Comparison of ENCODE assay signal across 1 cellular context in the genomic region with DNA sequence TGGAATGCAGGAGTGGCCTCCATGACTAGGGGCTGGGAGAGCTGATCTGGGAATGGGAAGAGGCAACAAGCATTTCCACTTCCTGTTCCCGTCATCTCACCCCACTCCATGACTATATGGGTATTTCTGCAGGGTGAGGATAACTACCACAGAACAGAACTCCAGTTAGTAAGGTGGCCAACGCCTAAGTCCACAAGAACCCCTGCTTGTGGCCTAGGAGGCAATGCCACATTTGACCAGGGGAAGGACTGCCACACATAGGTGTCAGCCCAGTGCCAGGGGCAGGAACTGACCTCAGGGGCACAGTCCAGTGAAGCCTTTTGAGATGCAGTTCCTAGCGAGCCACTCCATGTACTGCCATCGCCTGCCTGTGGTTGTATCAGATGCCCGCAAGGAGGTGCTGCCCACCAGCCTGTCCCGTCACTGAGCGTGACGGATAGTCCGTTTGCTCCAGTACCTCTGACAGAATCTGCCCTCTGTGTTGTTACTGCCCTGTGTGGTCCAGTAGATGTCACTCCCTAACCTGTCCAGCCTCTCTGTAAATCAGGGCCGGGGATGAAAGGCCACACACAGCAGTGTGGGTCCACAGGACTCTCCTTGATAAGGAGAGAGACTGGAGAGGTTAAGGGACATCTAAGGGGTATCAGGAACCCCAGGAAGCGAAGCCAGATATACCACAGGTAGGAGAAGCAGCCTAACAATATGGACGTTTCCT.
TF ChIP-seq lines count a peak whose summit lies in the region.

No MANE protein-coding gene starts in this region.

TF ChIP-seq in HepG2, 621 proteins besides CTCF, POLR2A, EP300 and RAD21 (continued from another document and continues in another):
- TF ChIP-seq, protein P1, sequence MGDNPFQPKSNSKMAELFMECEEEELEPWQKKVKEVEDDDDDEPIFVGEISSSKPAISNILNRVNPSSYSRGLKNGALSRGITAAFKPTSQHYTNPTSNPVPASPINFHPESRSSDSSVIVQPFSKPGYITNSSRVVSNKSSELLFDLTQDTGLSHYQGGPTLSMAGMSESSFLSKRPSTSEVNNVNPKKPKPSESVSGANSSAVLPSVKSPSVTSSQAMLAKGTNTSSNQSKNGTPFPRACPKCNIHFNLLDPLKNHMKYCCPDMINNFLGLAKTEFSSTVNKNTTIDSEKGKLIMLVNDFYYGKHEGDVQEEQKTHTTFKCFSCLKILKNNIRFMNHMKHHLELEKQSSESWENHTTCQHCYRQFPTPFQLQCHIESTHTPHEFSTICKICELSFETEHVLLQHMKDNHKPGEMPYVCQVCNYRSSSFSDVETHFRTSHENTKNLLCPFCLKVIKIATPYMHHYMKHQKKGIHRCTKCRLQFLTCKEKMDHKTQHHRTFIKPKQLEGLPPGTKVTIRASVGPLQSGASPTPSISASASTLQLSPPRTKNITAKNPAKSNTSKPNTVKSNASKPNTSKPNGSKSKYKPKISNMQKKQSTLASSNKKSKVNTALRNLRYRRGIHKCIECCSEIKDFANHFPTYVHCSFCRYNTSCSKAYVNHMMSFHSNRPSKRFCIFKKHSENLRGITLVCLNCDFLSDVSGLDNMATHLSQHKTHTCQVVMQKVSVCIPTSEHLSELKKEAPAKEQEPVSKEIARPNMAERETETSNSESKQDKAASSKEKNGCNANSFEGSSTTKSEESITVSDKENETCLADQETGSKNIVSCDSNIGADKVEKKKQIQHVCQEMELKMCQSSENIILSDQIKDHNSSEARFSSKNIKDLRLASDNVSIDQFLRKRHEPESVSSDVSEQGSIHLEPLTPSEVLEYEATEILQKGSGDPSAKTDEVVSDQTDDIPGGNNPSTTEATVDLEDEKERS (CRISPR knock-in tag; IDR thresholded peaks at IDR 0.05), result 0 out of 2 replicates have a peak, but pooled peaks have one; percentile 60
- TF ChIP-seq, protein P2, sequence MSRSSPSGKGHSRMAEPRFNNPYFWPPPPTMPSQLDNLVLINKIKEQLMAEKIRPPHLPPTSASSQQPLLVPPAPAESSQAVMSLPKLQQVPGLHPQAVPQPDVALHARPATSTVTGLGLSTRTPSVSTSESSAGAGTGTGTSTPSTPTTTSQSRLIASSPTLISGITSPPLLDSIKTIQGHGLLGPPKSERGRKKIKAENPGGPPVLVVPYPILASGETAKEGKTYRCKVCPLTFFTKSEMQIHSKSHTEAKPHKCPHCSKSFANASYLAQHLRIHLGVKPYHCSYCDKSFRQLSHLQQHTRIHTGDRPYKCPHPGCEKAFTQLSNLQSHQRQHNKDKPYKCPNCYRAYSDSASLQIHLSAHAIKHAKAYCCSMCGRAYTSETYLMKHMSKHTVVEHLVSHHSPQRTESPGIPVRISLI (CRISPR knock-in tag; IDR thresholded peaks at IDR 0.05; ENCODE audit: borderline replicate concordance), result no peak
- TF ChIP-seq ZNF264 (CRISPR knock-in tag; IDR thresholded peaks at IDR 0.05) (0 out of 2 replicates have a peak, but pooled peaks have one; percentile 21), ZNF567 (CRISPR knock-in tag; IDR thresholded peaks at IDR 0.05; ENCODE audit: borderline replicate concordance) (0 out of 2 replicates have a peak, but pooled peaks have one; percentile 67), TP53 (CRISPR knock-in tag; conservative IDR thresholded peaks at IDR 0.05) (0 out of 2 replicates have a peak, but pooled peaks have one; percentile 25), GZF1 (CRISPR knock-in tag; IDR thresholded peaks at IDR 0.05) (no peak), ZBTB7A (CRISPR knock-in tag; IDR thresholded peaks at IDR 0.05) (peak; percentile 57; the same call in 1 of the 2 replicates), ZNF564 (CRISPR knock-in tag; IDR thresholded peaks at IDR 0.05) (0 out of 2 replicates have a peak, but pooled peaks have one; percentile 34), MIER2 (CRISPR knock-in tag; IDR thresholded peaks at IDR 0.05) (peak; percentile 71; the same call in 1 of the 2 replicates), SKI (IDR thresholded peaks at IDR 0.05; ENCODE audit: partially characterized antibody) (peak; percentile 54), CREB1 (IDR thresholded peaks at IDR 0.05) (peak; percentile 82), CREB1 (CRISPR knock-in tag; IDR thresholded peaks at IDR 0.05) (no peak), YEATS4 (CRISPR knock-in tag; IDR thresholded peaks at IDR 0.05; ENCODE audit: borderline replicate concordance) (peak; percentile 47; the same call in 1 of the 2 replicates), JUN (CRISPR knock-in tag; IDR thresholded peaks at IDR 0.05) (no peak), ZMAT3 (CRISPR knock-in tag; conservative IDR thresholded peaks at IDR 0.05) (0 out of 2 replicates have a peak, but pooled peaks have one; percentile 82), KLF12 (CRISPR knock-in tag; IDR thresholded peaks at IDR 0.05; ENCODE audit: borderline replicate concordance) (0 out of 2 replicates have a peak, but pooled peaks have one; percentile 21), RFXAP (CRISPR knock-in tag; IDR thresholded peaks at IDR 0.05; ENCODE audit: borderline replicate concordance) (peak; percentile 60; the same call in 1 of the 2 replicates), ZMYM3 (CRISPR knock-in tag; IDR thresholded peaks at IDR 0.05) (peak; percentile 43; the same call in 1 of the 2 replicates), FOSL2 (CRISPR knock-in tag; IDR thresholded peaks at IDR 0.05) (peak; percentile 66), ZNF788 (CRISPR knock-in tag; IDR thresholded peaks at IDR 0.05; ENCODE audit: borderline replicate concordance) (peak; percentile 86), ZNF441 (CRISPR knock-in tag; IDR thresholded peaks at IDR 0.05; ENCODE audit: borderline replicate concordance) (peak; percentile 31; the same call in 1 of the 2 replicates), ZNF431 (CRISPR knock-in tag; IDR thresholded peaks at IDR 0.05; ENCODE audit: borderline replicate concordance, low read depth) (0 out of 2 replicates have a peak, but pooled peaks have one; percentile 52), HOXA3 (CRISPR knock-in tag; IDR thresholded peaks at IDR 0.05) (peak; percentile 74; the same call in 1 of the 2 replicates), NFKB2 (CRISPR knock-in tag; IDR thresholded peaks at IDR 0.05; ENCODE audit: borderline replicate concordance) (peak; percentile 62; the same call in 1 of the 2 replicates), TCF12 (IDR thresholded peaks at IDR 0.05) (no peak), TCF12 (CRISPR knock-in tag; IDR thresholded peaks at IDR 0.05) (peak; percentile 21; the same call in 1 of the 2 replicates), NFYB (CRISPR knock-in tag; IDR thresholded peaks at IDR 0.05) (0 out of 2 replicates have a peak, but pooled peaks have one; percentile 11)
- TF ChIP-seq, protein P3, sequence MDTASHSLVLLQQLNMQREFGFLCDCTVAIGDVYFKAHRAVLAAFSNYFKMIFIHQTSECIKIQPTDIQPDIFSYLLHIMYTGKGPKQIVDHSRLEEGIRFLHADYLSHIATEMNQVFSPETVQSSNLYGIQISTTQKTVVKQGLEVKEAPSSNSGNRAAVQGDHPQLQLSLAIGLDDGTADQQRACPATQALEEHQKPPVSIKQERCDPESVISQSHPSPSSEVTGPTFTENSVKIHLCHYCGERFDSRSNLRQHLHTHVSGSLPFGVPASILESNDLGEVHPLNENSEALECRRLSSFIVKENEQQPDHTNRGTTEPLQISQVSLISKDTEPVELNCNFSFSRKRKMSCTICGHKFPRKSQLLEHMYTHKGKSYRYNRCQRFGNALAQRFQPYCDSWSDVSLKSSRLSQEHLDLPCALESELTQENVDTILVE (CRISPR knock-in tag; IDR thresholded peaks at IDR 0.05), result peak; percentile 46; the same call in 1 of the 2 replicates
- TF ChIP-seq, protein P4, sequence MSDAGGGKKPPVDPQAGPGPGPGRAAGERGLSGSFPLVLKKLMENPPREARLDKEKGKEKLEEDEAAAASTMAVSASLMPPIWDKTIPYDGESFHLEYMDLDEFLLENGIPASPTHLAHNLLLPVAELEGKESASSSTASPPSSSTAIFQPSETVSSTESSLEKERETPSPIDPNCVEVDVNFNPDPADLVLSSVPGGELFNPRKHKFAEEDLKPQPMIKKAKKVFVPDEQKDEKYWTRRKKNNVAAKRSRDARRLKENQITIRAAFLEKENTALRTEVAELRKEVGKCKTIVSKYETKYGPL (CRISPR knock-in tag; IDR thresholded peaks at IDR 0.05), result no peak
- TF ChIP-seq, protein P5, sequence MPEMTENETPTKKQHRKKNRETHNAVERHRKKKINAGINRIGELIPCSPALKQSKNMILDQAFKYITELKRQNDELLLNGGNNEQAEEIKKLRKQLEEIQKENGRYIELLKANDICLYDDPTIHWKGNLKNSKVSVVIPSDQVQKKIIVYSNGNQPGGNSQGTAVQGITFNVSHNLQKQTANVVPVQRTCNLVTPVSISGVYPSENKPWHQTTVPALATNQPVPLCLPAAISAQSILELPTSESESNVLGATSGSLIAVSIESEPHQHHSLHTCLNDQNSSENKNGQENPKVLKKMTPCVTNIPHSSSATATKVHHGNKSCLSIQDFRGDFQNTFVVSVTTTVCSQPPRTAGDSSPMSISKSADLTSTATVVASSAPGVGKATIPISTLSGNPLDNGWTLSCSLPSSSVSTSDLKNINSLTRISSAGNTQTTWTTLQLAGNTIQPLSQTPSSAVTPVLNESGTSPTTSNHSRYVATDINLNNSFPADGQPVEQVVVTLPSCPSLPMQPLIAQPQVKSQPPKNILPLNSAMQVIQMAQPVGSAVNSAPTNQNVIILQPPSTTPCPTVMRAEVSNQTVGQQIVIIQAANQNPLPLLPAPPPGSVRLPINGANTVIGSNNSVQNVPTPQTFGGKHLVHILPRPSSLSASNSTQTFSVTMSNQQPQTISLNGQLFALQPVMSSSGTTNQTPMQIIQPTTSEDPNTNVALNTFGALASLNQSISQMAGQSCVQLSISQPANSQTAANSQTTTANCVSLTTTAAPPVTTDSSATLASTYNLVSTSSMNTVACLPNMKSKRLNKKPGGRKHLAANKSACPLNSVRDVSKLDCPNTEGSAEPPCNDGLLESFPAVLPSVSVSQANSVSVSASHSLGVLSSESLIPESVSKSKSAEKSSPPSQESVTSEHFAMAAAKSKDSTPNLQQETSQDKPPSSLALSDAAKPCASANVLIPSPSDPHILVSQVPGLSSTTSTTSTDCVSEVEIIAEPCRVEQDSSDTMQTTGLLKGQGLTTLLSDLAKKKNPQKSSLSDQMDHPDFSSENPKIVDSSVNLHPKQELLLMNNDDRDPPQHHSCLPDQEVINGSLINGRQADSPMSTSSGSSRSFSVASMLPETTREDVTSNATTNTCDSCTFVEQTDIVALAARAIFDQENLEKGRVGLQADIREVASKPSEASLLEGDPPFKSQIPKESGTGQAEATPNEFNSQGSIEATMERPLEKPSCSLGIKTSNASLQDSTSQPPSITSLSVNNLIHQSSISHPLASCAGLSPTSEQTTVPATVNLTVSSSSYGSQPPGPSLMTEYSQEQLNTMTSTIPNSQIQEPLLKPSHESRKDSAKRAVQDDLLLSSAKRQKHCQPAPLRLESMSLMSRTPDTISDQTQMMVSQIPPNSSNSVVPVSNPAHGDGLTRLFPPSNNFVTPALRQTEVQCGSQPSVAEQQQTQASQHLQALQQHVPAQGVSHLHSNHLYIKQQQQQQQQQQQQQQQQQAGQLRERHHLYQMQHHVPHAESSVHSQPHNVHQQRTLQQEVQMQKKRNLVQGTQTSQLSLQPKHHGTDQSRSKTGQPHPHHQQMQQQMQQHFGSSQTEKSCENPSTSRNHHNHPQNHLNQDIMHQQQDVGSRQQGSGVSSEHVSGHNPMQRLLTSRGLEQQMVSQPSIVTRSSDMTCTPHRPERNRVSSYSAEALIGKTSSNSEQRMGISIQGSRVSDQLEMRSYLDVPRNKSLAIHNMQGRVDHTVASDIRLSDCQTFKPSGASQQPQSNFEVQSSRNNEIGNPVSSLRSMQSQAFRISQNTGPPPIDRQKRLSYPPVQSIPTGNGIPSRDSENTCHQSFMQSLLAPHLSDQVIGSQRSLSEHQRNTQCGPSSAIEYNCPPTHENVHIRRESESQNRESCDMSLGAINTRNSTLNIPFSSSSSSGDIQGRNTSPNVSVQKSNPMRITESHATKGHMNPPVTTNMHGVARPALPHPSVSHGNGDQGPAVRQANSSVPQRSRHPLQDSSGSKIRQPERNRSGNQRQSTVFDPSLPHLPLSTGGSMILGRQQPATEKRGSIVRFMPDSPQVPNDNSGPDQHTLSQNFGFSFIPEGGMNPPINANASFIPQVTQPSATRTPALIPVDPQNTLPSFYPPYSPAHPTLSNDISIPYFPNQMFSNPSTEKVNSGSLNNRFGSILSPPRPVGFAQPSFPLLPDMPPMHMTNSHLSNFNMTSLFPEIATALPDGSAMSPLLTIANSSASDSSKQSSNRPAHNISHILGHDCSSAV (CRISPR knock-in tag; IDR thresholded peaks at IDR 0.05; ENCODE audit: borderline replicate concordance), result no peak
- TF ChIP-seq, protein P6, sequence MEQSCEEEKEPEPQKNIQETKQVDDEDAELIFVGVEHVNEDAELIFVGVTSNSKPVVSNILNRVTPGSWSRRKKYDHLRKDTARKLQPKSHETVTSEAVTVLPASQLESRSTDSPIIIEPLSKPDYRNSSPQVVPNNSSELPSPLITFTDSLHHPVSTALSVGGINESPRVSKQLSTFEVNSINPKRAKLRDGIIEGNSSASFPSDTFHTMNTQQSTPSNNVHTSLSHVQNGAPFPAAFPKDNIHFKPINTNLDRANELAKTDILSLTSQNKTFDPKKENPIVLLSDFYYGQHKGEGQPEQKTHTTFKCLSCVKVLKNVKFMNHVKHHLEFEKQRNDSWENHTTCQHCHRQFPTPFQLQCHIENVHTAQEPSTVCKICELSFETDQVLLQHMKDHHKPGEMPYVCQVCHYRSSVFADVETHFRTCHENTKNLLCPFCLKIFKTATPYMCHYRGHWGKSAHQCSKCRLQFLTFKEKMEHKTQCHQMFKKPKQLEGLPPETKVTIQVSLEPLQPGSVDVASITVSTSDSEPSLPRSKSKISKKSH (CRISPR knock-in tag; IDR thresholded peaks at IDR 0.05; ENCODE audit: borderline replicate concordance), result 0 out of 2 replicates have a peak, but pooled peaks have one; percentile 54
- TF ChIP-seq, protein P7, sequence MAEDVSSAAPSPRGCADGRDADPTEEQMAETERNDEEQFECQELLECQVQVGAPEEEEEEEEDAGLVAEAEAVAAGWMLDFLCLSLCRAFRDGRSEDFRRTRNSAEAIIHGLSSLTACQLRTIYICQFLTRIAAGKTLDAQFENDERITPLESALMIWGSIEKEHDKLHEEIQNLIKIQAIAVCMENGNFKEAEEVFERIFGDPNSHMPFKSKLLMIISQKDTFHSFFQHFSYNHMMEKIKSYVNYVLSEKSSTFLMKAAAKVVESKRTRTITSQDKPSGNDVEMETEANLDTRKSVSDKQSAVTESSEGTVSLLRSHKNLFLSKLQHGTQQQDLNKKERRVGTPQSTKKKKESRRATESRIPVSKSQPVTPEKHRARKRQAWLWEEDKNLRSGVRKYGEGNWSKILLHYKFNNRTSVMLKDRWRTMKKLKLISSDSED (CRISPR knock-in tag; IDR thresholded peaks at IDR 0.05), result no peak
- TF ChIP-seq, protein P8, sequence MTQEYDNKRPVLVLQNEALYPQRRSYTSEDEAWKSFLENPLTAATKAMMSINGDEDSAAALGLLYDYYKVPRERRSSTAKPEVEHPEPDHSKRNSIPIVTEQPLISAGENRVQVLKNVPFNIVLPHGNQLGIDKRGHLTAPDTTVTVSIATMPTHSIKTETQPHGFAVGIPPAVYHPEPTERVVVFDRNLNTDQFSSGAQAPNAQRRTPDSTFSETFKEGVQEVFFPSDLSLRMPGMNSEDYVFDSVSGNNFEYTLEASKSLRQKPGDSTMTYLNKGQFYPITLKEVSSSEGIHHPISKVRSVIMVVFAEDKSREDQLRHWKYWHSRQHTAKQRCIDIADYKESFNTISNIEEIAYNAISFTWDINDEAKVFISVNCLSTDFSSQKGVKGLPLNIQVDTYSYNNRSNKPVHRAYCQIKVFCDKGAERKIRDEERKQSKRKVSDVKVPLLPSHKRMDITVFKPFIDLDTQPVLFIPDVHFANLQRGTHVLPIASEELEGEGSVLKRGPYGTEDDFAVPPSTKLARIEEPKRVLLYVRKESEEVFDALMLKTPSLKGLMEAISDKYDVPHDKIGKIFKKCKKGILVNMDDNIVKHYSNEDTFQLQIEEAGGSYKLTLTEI (CRISPR knock-in tag; conservative IDR thresholded peaks at IDR 0.05), result no peak
- TF ChIP-seq, protein P9, sequence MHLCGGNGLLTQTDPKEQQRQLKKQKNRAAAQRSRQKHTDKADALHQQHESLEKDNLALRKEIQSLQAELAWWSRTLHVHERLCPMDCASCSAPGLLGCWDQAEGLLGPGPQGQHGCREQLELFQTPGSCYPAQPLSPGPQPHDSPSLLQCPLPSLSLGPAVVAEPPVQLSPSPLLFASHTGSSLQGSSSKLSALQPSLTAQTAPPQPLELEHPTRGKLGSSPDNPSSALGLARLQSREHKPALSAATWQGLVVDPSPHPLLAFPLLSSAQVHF (CRISPR knock-in tag; IDR thresholded peaks at IDR 0.05), result no peak
